Comparison of ENCODE assay signal across 8 cellular contexts in the genomic region with DNA sequence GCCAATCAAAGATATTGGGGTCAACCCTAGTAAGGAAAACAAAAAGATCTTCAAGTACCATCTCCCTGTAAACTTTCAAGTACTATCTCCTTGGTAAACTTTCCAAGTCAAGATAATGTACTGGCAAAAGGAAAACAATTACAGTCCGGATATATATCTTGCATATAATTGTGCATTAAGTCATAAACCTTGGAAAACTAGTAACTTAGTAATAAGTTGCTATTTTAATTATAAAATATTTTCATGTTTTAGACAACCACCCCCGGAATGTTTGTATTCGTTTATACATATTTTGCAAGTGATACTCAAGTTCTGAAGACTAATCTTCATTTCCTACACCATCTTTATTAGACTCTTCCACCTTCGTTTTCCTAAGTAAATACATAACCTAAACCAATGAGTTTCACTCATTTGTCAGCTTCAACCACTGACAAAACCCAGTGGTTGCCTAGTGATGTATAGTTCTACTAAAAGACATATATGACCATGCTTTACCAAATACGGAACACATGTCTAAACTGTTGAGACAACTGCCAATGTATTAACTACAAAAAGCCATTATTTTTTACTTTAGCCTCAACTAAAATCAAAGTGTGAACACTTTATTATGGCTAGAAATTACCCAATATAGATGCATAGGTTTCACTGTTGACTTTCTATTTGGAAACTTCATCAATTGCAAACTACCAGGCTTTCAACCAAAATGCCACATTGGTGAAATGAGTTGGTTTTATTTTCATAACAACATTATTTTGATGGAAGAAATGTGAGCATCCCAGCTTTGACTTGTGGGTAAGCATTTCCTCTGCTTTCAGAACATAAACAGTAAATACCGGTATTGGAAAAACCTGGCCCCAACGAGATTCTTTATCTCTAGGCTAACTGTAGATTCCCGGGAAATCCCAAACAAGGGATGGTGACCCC. TPM values are rescaled to one million over a fixed set of nuclear protein-coding genes. Genes with fewer than 3 reads are reported as not detected.
DNase-seq lines count a peak whose midpoint lies in the region; ATAC-seq and TF ChIP-seq lines count a peak whose summit lies in the region.

No MANE protein-coding gene starts in this region.

- H3K9me3 Mint-ChIP-seq in stimulated activated naive CD8-positive, alpha-beta T cell treated with anti-CD3 and anti-CD28 coated beads, Interleukin-15, Interleukin-2, amounts not matched to agents 100 ng/mL and 50 ng/mL, for 24 hours, result no peaks in the 10 kb centered on the region
- H3K9me3 Mint-ChIP-seq in brain (peaks cover 0 to 10% (median 3%) of the 10 kb centered on the region in 5 experiments), mesothelial cell of epicardium (peaks cover under 1% of the 10 kb centered on the region)

- H3K27ac Mint-ChIP-seq in stimulated activated naive CD8-positive, alpha-beta T cell treated with anti-CD3 and anti-CD28 coated beads, Interleukin-15, Interleukin-2, amounts not matched to agents 100 ng/mL and 50 ng/mL, for 24 hours, result peak overlapping the region; percentile 96
- H3K27ac Mint-ChIP-seq in brain, result peak overlapping the region; percentile 98 to 99 (median 99)
- H3K27ac Mint-ChIP-seq in mesothelial cell of epicardium, result peak overlapping the region; percentile 96

- no peak for TF ChIP-seq CTCF in brain (conservative IDR thresholded peaks at IDR 0.05)
- no peak for TF ChIP-seq CTCF in mesothelial cell of epicardium (IDR thresholded peaks at IDR 0.05; ENCODE audit: unreplicated experiment)

- H3K4me1 Mint-ChIP-seq in stimulated activated naive CD8-positive, alpha-beta T cell treated with anti-CD3 and anti-CD28 coated beads, Interleukin-15, Interleukin-2, amounts not matched to agents 100 ng/mL and 50 ng/mL, for 24 hours (ENCODE audit: low read depth), result peaks cover 56% of the 10 kb centered on the region
- H3K4me1 Mint-ChIP-seq in brain, result peaks cover 43% of the 10 kb centered on the region
- peaks cover 22% of the 10 kb centered on the region for H3K4me1 Mint-ChIP-seq in mesothelial cell of epicardium

- H3K4me3 Mint-ChIP-seq in stimulated activated naive CD8-positive, alpha-beta T cell treated with anti-CD3 and anti-CD28 coated beads, Interleukin-15, Interleukin-2, amounts not matched to agents 100 ng/mL and 50 ng/mL, for 24 hours, result peak overlapping the region; percentile 94
- H3K4me3 Mint-ChIP-seq in brain, result peak overlapping the region; percentile 94 to 99 (median 97)
- H3K4me3 Mint-ChIP-seq in mesothelial cell of epicardium, result peak overlapping the region; percentile 94

- no peaks in the 10 kb centered on the region for H3K27me3 Mint-ChIP-seq in stimulated activated naive CD8-positive, alpha-beta T cell treated with anti-CD3 and anti-CD28 coated beads, Interleukin-15, Interleukin-2, amounts not matched to agents 100 ng/mL and 50 ng/mL, for 24 hours
- peaks cover 8% of the 10 kb centered on the region for H3K27me3 Mint-ChIP-seq in brain
- H3K27me3 Mint-ChIP-seq in mesothelial cell of epicardium (ENCODE audit: low read depth), result no peaks in the 10 kb centered on the region

- DNase-seq in stimulated activated naive CD8-positive, alpha-beta T cell treated with anti-CD3 and anti-CD28 coated beads, Interleukin-15, Interleukin-2, amounts not matched to agents 100 U/mL and 50 U/mL, for 24 hours, result no peak
- DNase-seq in mesothelial cell of epicardium (ENCODE audit: low spot score in 2 of 2, unreplicated experiment in 2 of 2) (no peak), DMS114 treated with DMSO at 0.1 percent for 48 hours (lab: John Stamatoyannopoulos, UW; ENCODE audit: unreplicated experiment) (no peak)

- no peak for ATAC-seq in stimulated activated naive CD8-positive, alpha-beta T cell treated with anti-CD3 and anti-CD28 coated beads, Interleukin-15, Interleukin-2, amounts not matched to agents 100 U/mL and 50 U/mL, for 24 hours
- no peak for ATAC-seq in GM21360 (IDR thresholded peaks at IDR 0.05; ENCODE audit: unreplicated experiment)
- ATAC-seq in GM19328 (IDR thresholded peaks at IDR 0.05; ENCODE audit: unreplicated experiment), result no peak
- ATAC-seq in GM21447 (IDR thresholded peaks at IDR 0.05; ENCODE audit: unreplicated experiment), result no peak

- H3K36me3 Mint-ChIP-seq in stimulated activated naive CD8-positive, alpha-beta T cell treated with anti-CD3 and anti-CD28 coated beads, Interleukin-15, Interleukin-2, amounts not matched to agents 100 ng/mL and 50 ng/mL, for 24 hours (ENCODE audit: low read depth), result no peaks in the 10 kb centered on the region
- peaks cover 8% of the 10 kb centered on the region for H3K36me3 Mint-ChIP-seq in brain
- H3K36me3 Mint-ChIP-seq in mesothelial cell of epicardium, result peaks cover 2% of the 10 kb centered on the region

RNA-seq across cellular contexts. Expression of a gene that starts 1.6 kb away (rescaled TPM):
- polyA plus RNA-seq in brain (ENCODE audit: insufficient read depth, low read depth, low replicate concordance), result 30.5 TPM
- 107 to 113 TPM (median 110 TPM) in 3 replicates for total RNA-seq in mesothelial cell of epicardium
